Comparison of ENCODE assay signal across 18 cellular contexts in the genomic region with DNA sequence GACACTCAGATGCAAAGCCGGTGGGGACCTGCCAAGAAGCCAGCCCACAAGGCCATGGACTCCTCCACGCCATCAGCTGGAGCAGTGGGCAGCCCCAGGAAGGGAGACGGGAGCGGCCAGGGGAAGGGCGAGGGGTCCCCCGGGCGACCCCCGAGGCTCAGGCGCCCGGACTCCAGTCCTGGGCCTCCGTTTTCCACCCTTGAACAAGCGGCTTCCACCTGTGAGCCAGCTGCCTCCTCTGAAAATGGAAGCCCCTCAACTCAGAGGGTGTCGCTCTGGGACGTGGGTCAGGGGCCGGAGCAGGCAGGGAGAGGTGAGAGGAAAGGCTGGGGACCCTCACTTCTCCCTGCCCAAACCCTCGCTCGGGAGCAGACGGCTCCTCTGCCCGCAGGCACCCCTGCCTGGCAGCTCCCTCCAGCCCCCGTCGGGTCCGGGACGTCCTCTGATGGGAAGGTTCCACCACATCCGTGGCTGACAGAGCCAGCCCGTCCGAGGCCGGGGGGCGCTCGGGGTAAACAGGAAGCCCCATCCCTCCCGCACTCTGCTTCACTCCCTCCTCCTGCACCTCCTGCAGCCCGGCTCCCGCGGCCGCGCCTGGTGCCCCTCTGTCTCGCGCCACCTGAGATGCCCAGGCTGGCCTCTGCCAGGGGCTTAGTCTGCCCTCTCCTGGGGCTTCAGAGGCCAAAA. TPM values are rescaled to one million over a fixed set of nuclear protein-coding genes. Genes with fewer than 3 reads are reported as not detected.
DNase-seq lines count a peak whose midpoint lies in the region; ATAC-seq and TF ChIP-seq lines count a peak whose summit lies in the region.
"Had no signal": no experiment of that assay in that cellular context is flagged by ENCODE, and none has a peak within 500 bp of the region (broad histone marks: within the 10 kb centered on the region; RNA-seq: fewer than 3 reads in every experiment).

No MANE protein-coding gene starts in this region.

- H3K79me1 ChIP-seq in neuronal stem cell (ENCODE audit: low read depth, low read length), result peaks cover 3% of the 10 kb centered on the region

- no peak for TF ChIP-seq CTCF in CD8-positive, alpha-beta T cell (IDR thresholded peaks at IDR 0.05)
- TF ChIP-seq CTCF in PC-9 (conservative IDR thresholded peaks at IDR 0.05), result no peak

- peak overlapping the region; percentile 38 for H3K14ac ChIP-seq in neuronal stem cell (ENCODE audit: low read length)

- H3K27me3 ChIP-seq in CD8-positive, alpha-beta T cell (ENCODE audit: insufficient read depth, low read length), result peaks cover 29% of the 10 kb centered on the region
- H3K27me3 ChIP-seq in neuronal stem cell (ENCODE audit: control insufficient read depth in 3 of 3, insufficient read depth in 3 of 3, low read depth in 1 of 3, low read length in 3 of 3), result peaks cover 0 to 16% (median 0%) of the 10 kb centered on the region in 3 experiments
- peaks cover 26% of the 10 kb centered on the region; the same call in 1 of the 2 replicates for H3K27me3 ChIP-seq in PC-9 (ENCODE audit: insufficient read depth, low read depth)

- peaks cover 16% of the 10 kb centered on the region for H3K4me1 Mint-ChIP-seq in CD8-positive, alpha-beta T cell (ENCODE audit: low read depth)
- peaks cover 4 to 12% of the 10 kb centered on the region in 2 donors for H3K4me1 Mint-ChIP-seq in effector memory CD8-positive, alpha-beta T cell (ENCODE audit: low read depth in 2 of 2)

- no peak overlapping the region for H2BK120ac ChIP-seq in neuronal stem cell (ENCODE audit: low read depth, low read length)

- peak overlapping the region; percentile 53 for H4K91ac ChIP-seq in neuronal stem cell (ENCODE audit: low read depth, low read length, poor library complexity)

- no peaks in the 10 kb centered on the region for H3K9me3 ChIP-seq in CD8-positive, alpha-beta T cell (ENCODE audit: low read length)
- H3K9me3 ChIP-seq in neuronal stem cell (replicated peaks in 1 of 2; ENCODE audit: control insufficient read depth in 2 of 2, insufficient read depth in 1 of 2, low read depth in 1 of 2, low read length in 2 of 2) (no peaks in the 10 kb centered on the region), PC-9 (ENCODE audit: insufficient read depth, low read depth) (no peaks in the 10 kb centered on the region)
- H3K9me3 ChIP-seq: colonic mucosa had no signal

- H3K18ac ChIP-seq in neuronal stem cell (ENCODE audit: low read length), result peak overlapping the region; percentile 57

- peak overlapping the region; percentile 81 for H2BK15ac ChIP-seq in neuronal stem cell (ENCODE audit: low read length)

- H2AFZ ChIP-seq in neuronal stem cell (ENCODE audit: low read length) (peak overlapping the region; percentile 49), PC-9 (no peak overlapping the region)

- H3K9me2 ChIP-seq in PC-9 (ENCODE audit: insufficient read depth), result no peaks in the 10 kb centered on the region

- no peaks in the 10 kb centered on the region for H3F3A ChIP-seq in PC-9 (ENCODE audit: insufficient read depth, low read depth)

- H2AK5ac ChIP-seq in neuronal stem cell (ENCODE audit: low read depth, low read length), result peak overlapping the region; percentile 56

- no peaks in the 10 kb centered on the region for H3K36me3 Mint-ChIP-seq in CD8-positive, alpha-beta T cell
- H3K36me3 Mint-ChIP-seq in effector memory CD8-positive, alpha-beta T cell (ENCODE audit: insufficient read depth), result peaks cover 3% of the 10 kb centered on the region
- H3K36me3 Mint-ChIP-seq: CD4-positive, alpha-beta memory T cell had no signal

- CTCF ChIA-PET in CD8-positive, alpha-beta T cell (lab: Charles Lee), result no interaction called here
- CTCF ChIA-PET in PC-9 (lab: Charles Lee), result no interaction called here

- peaks cover 29% of the 10 kb centered on the region for H3K27me3 Mint-ChIP-seq in CD8-positive, alpha-beta T cell (ENCODE audit: low read depth)
- peaks cover 53 to 88% of the 10 kb centered on the region in 2 donors for H3K27me3 Mint-ChIP-seq in effector memory CD8-positive, alpha-beta T cell

- H3K9me3 Mint-ChIP-seq in CD8-positive, alpha-beta T cell, result no peaks in the 10 kb centered on the region
- H3K9me3 Mint-ChIP-seq in effector memory CD8-positive, alpha-beta T cell, result no peaks in the 10 kb centered on the region
- H3K9me3 Mint-ChIP-seq: HFFc6 had no signal

- no peak overlapping the region for H3K4me3 ChIP-seq in CD8-positive, alpha-beta T cell (ENCODE audit: low read depth, low read length)
- H3K4me3 ChIP-seq in Jurkat, Clone E6-1 (ENCODE audit: low read length), result no peak overlapping the region
- H3K4me3 ChIP-seq in neuronal stem cell (ENCODE audit: low read length in 2 of 2) (no peak overlapping the region), PC-9 (no peak overlapping the region)
- H3K4me3 ChIP-seq: colonic mucosa had no signal

- no CpG with 5 or more reads among the region's 37 CpGs for WGBS in neuronal stem cell (ENCODE audit: extremely low coverage in 2 of 2, insufficient read length in 2 of 2, insufficient replicate concordance in 1 of 2), 2 donors

- H3K4ac ChIP-seq in neuronal stem cell (ENCODE audit: low read length), result no peak overlapping the region

- POLR2A ChIA-PET in CD8-positive, alpha-beta T cell (lab: Charles Lee), result no interaction called here
- POLR2A ChIA-PET in PC-9 (lab: Charles Lee; ENCODE audit: unreplicated experiment), result no interaction called here

- DNase-seq in CD8-positive, alpha-beta T cell, result peak in 5 of 7 experiments; percentile 25 to 75 (median 36)
- peak; percentile 20 for DNase-seq in Jurkat, Clone E6-1 (ENCODE audit: low read depth, low spot score)
- DNase-seq in effector memory CD8-positive, alpha-beta T cell, result no peak
- no peak for DNase-seq in neuronal stem cell (ENCODE audit: low spot score)
- no peak for DNase-seq in kidney glomerular epithelial cell (lab: John Stamatoyannopoulos, UW)
- no peak for DNase-seq in PC-9
- no peak for DNase-seq in ecto neural progenitor cell (ENCODE audit: low spot score)
- DNase-seq: colonic mucosa, GF-D8, HFFc6, NCI-H1417 treated with DMSO at 0.1 percent for 48 hours, NCI-H748 treated with DMSO at 0.1 percent for 48 hours, retina had no signal

- H3K27ac ChIP-seq in CD8-positive, alpha-beta T cell (ENCODE audit: low read depth, low read length), result no peak overlapping the region
- H3K27ac ChIP-seq in neuronal stem cell (replicated peaks; ENCODE audit: low read length) (no peak overlapping the region), PC-9 (no peak overlapping the region)
- H3K27ac ChIP-seq: colonic mucosa had no signal

- no TSS peak for BruUV-seq in PC-9 (replicated peaks; lab: Mats Ljungman, UMichigan)

- H2BK5ac ChIP-seq in neuronal stem cell (ENCODE audit: low read length), result peak overlapping the region; percentile 75

- intact Hi-C loops in CD8-positive, alpha-beta T cell (cut with DNase I, micrococcal nuclease), result no loop called here
- intact Hi-C loops in PC-9 (cut with micrococcal nuclease; ENCODE audit: unreplicated experiment), result no loop called here

- no peak overlapping the region for H3K23ac ChIP-seq in neuronal stem cell (ENCODE audit: low read depth, low read length, poor library complexity)

- H3K36me3 ChIP-seq in CD8-positive, alpha-beta T cell (ENCODE audit: insufficient read depth, low read length), result no peaks in the 10 kb centered on the region
- H3K36me3 ChIP-seq in neuronal stem cell (replicated peaks in 1 of 2; ENCODE audit: control insufficient read depth in 2 of 2, insufficient read depth in 2 of 2, low read length in 2 of 2), result no peaks in the 10 kb centered on the region
- no peaks in the 10 kb centered on the region for H3K36me3 ChIP-seq in PC-9 (ENCODE audit: low read depth)
- H3K36me3 ChIP-seq: colonic mucosa had no signal

- H4K8ac ChIP-seq in neuronal stem cell (ENCODE audit: low read depth, low read length), result no peak overlapping the region

- ATAC-seq in CD8-positive, alpha-beta T cell, result peak; percentile 56
- ATAC-seq in effector memory CD8-positive, alpha-beta T cell (replicated peaks), result peak; percentile 50
- no peak for ATAC-seq in GM19463 (IDR thresholded peaks at IDR 0.05; ENCODE audit: unreplicated experiment)

- no peak overlapping the region for H3K4me2 ChIP-seq in neuronal stem cell (ENCODE audit: insufficient read depth, low read length, poor library complexity, severe bottlenecking)
- H3K4me2 ChIP-seq in PC-9, result no peak overlapping the region

- no peak overlapping the region for H3K27ac Mint-ChIP-seq in CD8-positive, alpha-beta T cell
- H3K27ac Mint-ChIP-seq in effector memory CD8-positive, alpha-beta T cell, result no peak overlapping the region
- H3K27ac Mint-ChIP-seq: CD4-positive, alpha-beta memory T cell; HFFc6 had no signal

- H3K4me1 ChIP-seq in CD8-positive, alpha-beta T cell (ENCODE audit: insufficient read depth, low read length), result peaks cover 34% of the 10 kb centered on the region
- H3K4me1 ChIP-seq in neuronal stem cell (ENCODE audit: control insufficient read depth in 2 of 2, insufficient read depth in 1 of 2, low read depth in 1 of 2, low read length in 2 of 2), result peaks cover 4 to 34% of the 10 kb centered on the region in 2 donors
- no peaks in the 10 kb centered on the region; the same call in 1 of the 2 replicates for H3K4me1 ChIP-seq in PC-9 (replicated peaks; ENCODE audit: insufficient read depth)
- H3K4me1 ChIP-seq: colonic mucosa had no signal

- peak overlapping the region; percentile 57 for H3K4me3 Mint-ChIP-seq in CD8-positive, alpha-beta T cell
- H3K4me3 Mint-ChIP-seq in effector memory CD8-positive, alpha-beta T cell, result peak overlapping the region in 1 of 2 donors; percentile 31
- H3K4me3 Mint-ChIP-seq: HFFc6 had no signal

- H3K9ac ChIP-seq in neuronal stem cell (ENCODE audit: low read depth, low read length, poor library complexity), result peak overlapping the region; percentile 44

- H3K79me2 ChIP-seq in PC-9 (ENCODE audit: low read depth), result no peaks in the 10 kb centered on the region

- peak overlapping the region; percentile 58 for H2BK12ac ChIP-seq in neuronal stem cell (ENCODE audit: low read length)

- no peaks in the 10 kb centered on the region for H4K20me1 ChIP-seq in PC-9 (ENCODE audit: insufficient read depth)

RNA-seq across cellular contexts. Expression of a gene that starts 3.7 kb away (rescaled TPM):
- not detected for total RNA-seq in CD8-positive, alpha-beta T cell
- 11.0 TPM for polyA plus RNA-seq in Jurkat, Clone E6-1 (2012; ENCODE audit: insufficient read depth, insufficient read length)
- polyA plus RNA-seq in neuronal stem cell (2013, experiment 1 of 2), result 33.1 TPM
- 32.0 TPM for polyA plus RNA-seq in neuronal stem cell (2013, experiment 2 of 2)
- 53.1 and 70.7 TPM in 2 replicates for total RNA-seq in PC-9 (2021)
- total RNA-seq: CD4-positive, alpha-beta memory T cell had no signal

RNA-seq across cellular contexts. Expression of a gene that starts 28.3 kb away (rescaled TPM):
- total RNA-seq in CD8-positive, alpha-beta T cell, result 1 to 10 TPM; 4.7 TPM
- 35.0 TPM for polyA plus RNA-seq in Jurkat, Clone E6-1 (2012; ENCODE audit: insufficient read depth, insufficient read length)
- polyA plus RNA-seq in neuronal stem cell (2013, experiment 1 of 2), result 3.7 TPM
- polyA plus RNA-seq in neuronal stem cell (2013, experiment 2 of 2), result 3.5 TPM
- total RNA-seq in PC-9 (2021), result 124 and 136 TPM in 2 replicates

RNA-seq across cellular contexts. Expression of a gene that starts 53.4 kb away (rescaled TPM):
- under 1 TPM; 0.22 to 0.62 TPM for total RNA-seq in CD8-positive, alpha-beta T cell
- 31.4 TPM for polyA plus RNA-seq in Jurkat, Clone E6-1 (2012; ENCODE audit: insufficient read depth, insufficient read length)
- 40.0 TPM for polyA plus RNA-seq in neuronal stem cell (2013, experiment 1 of 2)
- 39.1 TPM for polyA plus RNA-seq in neuronal stem cell (2013, experiment 2 of 2)
- 19.0 and 32.6 TPM in 2 replicates for total RNA-seq in PC-9 (2021)
- total RNA-seq: activated CD8-positive, alpha-beta memory T cell treated with anti-CD3 and anti-CD28 coated beads for 36 hours; CD4-positive, alpha-beta memory T cell; HFFc6; HT-29; myocyte had no signal
- polyA plus RNA-seq: CD4-positive, alpha-beta memory T cell had no signal

Comparison
In these comparisons a context has a peak if more than half of its experiments do, and no peak if none do; other contexts are left out.
1. DNase-seq: peak in CD8-positive, alpha-beta T cell (5 of 7) and Jurkat, Clone E6-1 (single experiment); none in effector memory CD8-positive, alpha-beta T cell (0 of 3), neuronal stem cell (single experiment), kidney glomerular epithelial cell (single experiment), PC-9 (0 of 2) and ecto neural progenitor cell (single experiment).
2. RNA of a gene that starts 3.7 kb away (total RNA-seq): 53.1 to 70.7 TPM in PC-9; not detected in CD8-positive, alpha-beta T cell; every median in the first group is over 10 times any median in the second.
3. RNA of a gene that starts 28.3 kb away (total RNA-seq): 124 to 136 TPM in PC-9; 4.7 TPM in CD8-positive, alpha-beta T cell; every median in the first group is over 10 times any median in the second.
4. RNA of a gene that starts 53.4 kb away (total RNA-seq): 19.0 to 32.6 TPM in PC-9; 0.22 to 0.62 TPM in CD8-positive, alpha-beta T cell; every median in the first group is over 10 times any median in the second.